In genomic region chr7:18425873-18426520, GRCh38 we compare ENCODE assay signal across 1 cellular context.
TF ChIP-seq lines count a peak whose summit lies in the region.

No MANE protein-coding gene starts in this region.

TF ChIP-seq in endothelial cell of umbilical vein, 7 proteins besides CTCF, POLR2A, EP300 and RAD21 (continued from another document):
- TF ChIP-seq POLR2AphosphoS5 (IDR thresholded peaks at IDR 0.05; ENCODE audit: insufficient read depth, low read depth, low read length) (no peak), FOS (IDR thresholded peaks at IDR 0.05; ENCODE audit: borderline replicate concordance, insufficient read depth, low read length) (no peak), JUN (IDR thresholded peaks at IDR 0.05; ENCODE audit: borderline replicate concordance, insufficient read depth, insufficient read length, low read depth) (no peak), EZH2 (IDR thresholded peaks at IDR 0.05; ENCODE audit: borderline replicate concordance, low read depth, low read length, severe bottlenecking) (no peak)
- TF ChIP-seq, protein P1, sequence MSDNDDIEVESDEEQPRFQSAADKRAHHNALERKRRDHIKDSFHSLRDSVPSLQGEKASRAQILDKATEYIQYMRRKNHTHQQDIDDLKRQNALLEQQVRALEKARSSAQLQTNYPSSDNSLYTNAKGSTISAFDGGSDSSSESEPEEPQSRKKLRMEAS (IDR thresholded peaks at IDR 0.05; ENCODE audit: insufficient read depth, insufficient read length), result no peak
